In genomic region chr12:66137937-66138336, GRCh38 we compare ENCODE assay signal across 22 cellular contexts. TPM values are rescaled to one million over a fixed set of nuclear protein-coding genes. Genes with fewer than 3 reads are reported as not detected.
DNase-seq lines count a peak whose midpoint lies in the region; ATAC-seq, FAIRE-seq and TF ChIP-seq lines count a peak whose summit lies in the region.
"Had no signal": no experiment of that assay in that cellular context is flagged by ENCODE, and none has a peak within 500 bp of the region (broad histone marks: within the 10 kb centered on the region; RNA-seq: fewer than 3 reads in every experiment).

No MANE protein-coding gene starts in this region.

- no peak for TF ChIP-seq POLR2A in GM12891 (IDR thresholded peaks at IDR 0.05; ENCODE audit: low read depth, low read length)

- DNase-seq in NCI-H1436 treated with DMSO at 0.1 percent for 48 hours (lab: John Stamatoyannopoulos, UW): peak; percentile 51
- no peak for DNase-seq in NCI-H1436 (lab: John Stamatoyannopoulos, UW)
- no peak for DNase-seq in GM12891 (ENCODE audit: insufficient read length, low spot score)
- DNase-seq in NCI-H1417 treated with DMSO at 0.1 percent for 48 hours (lab: John Stamatoyannopoulos, UW): peak; percentile 15
- DNase-seq in epithelial cell of prostate (ENCODE audit: low read depth, low spot score): no peak
- no peak for DNase-seq in MV-4-11 (lab: John Stamatoyannopoulos, UW)
- DNase-seq in effector memory CD8-positive, alpha-beta T cell: no peak
- DNase-seq in UCSD-AML1 (lab: John Stamatoyannopoulos, UW; ENCODE audit: unreplicated experiment): no peak
- DNase-seq: 8988T; ACHN; CD4-positive, CD25-positive, alpha-beta regulatory T cell; NCI-H1092; NCI-H446; NCI-H524 treated with DMSO at 0.1 percent for 48 hours; NCI-H774 had no signal

- H3K36me3 Mint-ChIP-seq in effector memory CD8-positive, alpha-beta T cell (ENCODE audit: insufficient read depth): peaks cover 34% of the 10 kb centered on the region

- peaks cover 1 to 3% of the 10 kb centered on the region in 2 donors for H3K4me1 Mint-ChIP-seq in effector memory CD8-positive, alpha-beta T cell (ENCODE audit: low read depth in 2 of 2)
- H3K4me1 Mint-ChIP-seq: IgD-negative memory B cell had no signal

- peaks cover 0 to 11% of the 10 kb centered on the region in 2 donors for H3K9me3 Mint-ChIP-seq in effector memory CD8-positive, alpha-beta T cell

- FAIRE-seq in GM12891 (lab: Jason Lieb, UNC): peak; percentile 59
- FAIRE-seq: D721Med, RCC 7860 had no signal

- no peaks in the 10 kb centered on the region for H3K27me3 Mint-ChIP-seq in effector memory CD8-positive, alpha-beta T cell
- H3K27me3 Mint-ChIP-seq: CD4-positive, CD25-positive, alpha-beta regulatory T cell; IgD-negative memory B cell had no signal

- ATAC-seq in effector memory CD8-positive, alpha-beta T cell (replicated peaks): no peak
- ATAC-seq: HCT116, SK-N-SH treated with all-trans-retinoic acid at 6 μM for 48 hours had no signal

- H3K27ac Mint-ChIP-seq in effector memory CD8-positive, alpha-beta T cell: no peak overlapping the region
- H3K27ac Mint-ChIP-seq: CD4-positive, CD25-positive, alpha-beta regulatory T cell; IgD-negative memory B cell had no signal

- H3K27ac ChIP-seq in epithelial cell of prostate: peak overlapping the region; percentile 45
- H3K27ac ChIP-seq: BLaER1, KMS-11 had no signal

- H3K4me3 Mint-ChIP-seq in effector memory CD8-positive, alpha-beta T cell: no peak overlapping the region
- H3K4me3 Mint-ChIP-seq: CD4-positive, CD25-positive, alpha-beta regulatory T cell; IgD-negative memory B cell had no signal

TF ChIP-seq in GM12891, 5 proteins besides CTCF, POLR2A, EP300 and RAD21:
- no peak for TF ChIP-seq SPI1 (IDR thresholded peaks at IDR 0.05; ENCODE audit: low read depth, low read length)

RNA-seq across cellular contexts. Expression of gene LLPH, which starts 7.4 kb away (rescaled TPM):
- 36.5 TPM for polyA plus RNA-seq in GM12891 (2012; ENCODE audit: low read depth, missing spikeins)

RNA-seq across cellular contexts. Expression of gene TMBIM4, which starts 31.9 kb away (rescaled TPM):
- 61.8 TPM for polyA plus RNA-seq in GM12891 (2012; ENCODE audit: low read depth, missing spikeins)

RNA-seq across cellular contexts. Expression of gene IRAK3, which starts 51.1 kb away (rescaled TPM):
- polyA plus RNA-seq in GM12891 (2012; ENCODE audit: low read depth, missing spikeins): 4.9 TPM
- polyA plus RNA-seq: IgD-negative memory B cell had no signal

Comparison
In these comparisons a context has a peak if more than half of its experiments do, and no peak if none do; other contexts are left out.
1. DNase-seq: peak in NCI-H1436 treated with DMSO at 0.1 percent for 48 hours (single experiment) and NCI-H1417 treated with DMSO at 0.1 percent for 48 hours (single experiment); none in NCI-H1436 (single experiment), GM12891 (single experiment), epithelial cell of prostate (single experiment), MV-4-11 (single experiment), effector memory CD8-positive, alpha-beta T cell (0 of 3) and UCSD-AML1 (single experiment).